ENCODE assay signal across 21 cellular contexts in the genomic region with DNA sequence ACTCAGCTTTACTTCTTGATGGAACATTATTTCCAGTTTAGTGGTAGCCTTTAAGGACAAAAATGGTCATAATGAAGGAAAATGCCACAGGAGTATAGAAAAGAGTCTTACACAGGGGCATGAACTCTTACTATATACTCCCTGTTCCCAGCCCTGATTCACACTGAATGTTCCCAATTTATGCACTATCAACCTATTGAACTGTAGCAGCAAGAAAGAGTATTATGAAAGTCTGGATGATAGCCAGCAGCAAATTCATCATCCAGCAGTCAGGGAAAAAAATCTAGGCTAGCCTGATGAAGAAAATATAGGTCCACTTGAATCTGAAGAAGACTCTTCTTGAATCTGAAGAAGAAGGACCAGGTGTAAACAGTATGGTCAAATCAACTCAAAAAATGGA.
"Had no signal": no experiment of that assay in that cellular context is flagged by ENCODE, and none has a peak within 500 bp of the region (broad histone marks: within the 10 kb centered on the region; RNA-seq: fewer than 3 reads in every experiment).

No MANE protein-coding gene starts in this region.

- ATAC-seq: activated naive CD4-positive, alpha-beta T cell treated with anti-CD3 and anti-CD28 coated beads, Interleukin-2, amount 50 U/mL, for 72 hours; activated T-helper 17 cell treated with anti-CD3 and anti-CD28 coated beads, Interleukin-2, amount 50 U/mL, for 72 hours; gastrocnemius medialis; naive thymus-derived CD8-positive, alpha-beta T cell; right cardiac atrium; stimulated activated memory B cell treated with anti-CD40 and anti-IgM and Interleukin-4, amounts not matched to agents 10 μg/mL and 1 μg/mL and 100 μg/mL, for 72 hours had no signal

- DNase-seq: activated CD4-positive, alpha-beta T cell treated with anti-CD3 and anti-CD28 coated beads for 1 hour; activated T-cell treated with anti-CD3 and anti-CD28 coated beads, Interleukin-2, amount 50 U/mL, for 24 hours; adrenal gland; effector CD4-positive, alpha-beta T cell; erythroblast; gastrocnemius medialis; hippocampal formation; left ventricle myocardium inferior; mammary epithelial cell; naive thymus-derived CD8-positive, alpha-beta T cell; right cardiac atrium; stimulated activated CD4-positive, alpha-beta T cell treated with anti-CD3 and anti-CD28 coated beads, Interleukin-12 subunit alpha, Interleukin-12 subunit beta, amount 100 ng/mL, for 4 hours; stomach; T-helper 9 cell; transverse colon had no signal

- H3K4me3 ChIP-seq: adrenal gland, gastrocnemius medialis, left ventricle myocardium inferior, stomach, suprapubic skin, transverse colon had no signal

- FAIRE-seq: endometrium, urothelium cell line had no signal

- H3K36me3 ChIP-seq: adrenal gland, gastrocnemius medialis, left ventricle myocardium inferior, stomach, suprapubic skin, transverse colon had no signal

- H3K27me3 ChIP-seq: adrenal gland, gastrocnemius medialis, stomach, suprapubic skin, transverse colon had no signal
